In the genomic region with DNA sequence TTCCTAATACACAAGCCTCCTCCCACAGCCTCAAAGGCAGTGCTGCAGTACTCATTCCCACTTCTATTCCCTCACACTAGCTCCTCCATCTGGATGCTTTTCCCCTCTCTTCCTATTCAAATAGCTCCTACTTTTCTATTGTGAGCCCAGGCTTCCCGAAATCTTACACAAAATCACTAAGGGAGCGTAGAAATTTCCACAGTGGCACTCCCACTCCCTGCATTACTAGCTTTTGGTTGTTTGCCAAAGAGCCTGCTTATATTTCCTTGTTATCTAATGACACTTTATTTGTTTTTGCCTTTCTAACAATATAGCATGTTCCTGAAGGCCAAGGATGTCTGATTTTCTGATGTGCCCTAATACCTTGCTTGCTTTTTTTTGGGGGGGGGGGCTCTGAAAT, we compare ENCODE assay signal across 1 cellular context.
TF ChIP-seq lines count a peak whose summit lies in the region.

No MANE protein-coding gene starts in this region.

TF ChIP-seq in endothelial cell of umbilical vein, 7 proteins besides CTCF, POLR2A, EP300 and RAD21:
- TF ChIP-seq, protein P1, sequence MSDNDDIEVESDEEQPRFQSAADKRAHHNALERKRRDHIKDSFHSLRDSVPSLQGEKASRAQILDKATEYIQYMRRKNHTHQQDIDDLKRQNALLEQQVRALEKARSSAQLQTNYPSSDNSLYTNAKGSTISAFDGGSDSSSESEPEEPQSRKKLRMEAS (IDR thresholded peaks at IDR 0.05; ENCODE audit: insufficient read depth, insufficient read length) = no peak
- TF ChIP-seq EZH2 (IDR thresholded peaks at IDR 0.05; ENCODE audit: borderline replicate concordance, low read depth, low read length, severe bottlenecking) (no peak), MYC (IDR thresholded peaks at IDR 0.05; ENCODE audit: low read depth, low read length) (no peak), FOS (IDR thresholded peaks at IDR 0.05; ENCODE audit: borderline replicate concordance, insufficient read depth, low read length) (no peak), JUN (IDR thresholded peaks at IDR 0.05; ENCODE audit: borderline replicate concordance, insufficient read depth, insufficient read length, low read depth) (no peak), POLR2AphosphoS5 (IDR thresholded peaks at IDR 0.05; ENCODE audit: insufficient read depth, low read depth, low read length) (no peak), GATA2 (IDR thresholded peaks at IDR 0.05; ENCODE audit: insufficient read depth, insufficient read length, low read depth, low read length) (no peak)
